ENCODE assay signal across 8 cellular contexts in genomic region chr2:38581193-38582147, GRCh38. TPM values are rescaled to one million over a fixed set of nuclear protein-coding genes. Genes with fewer than 3 reads are reported as not detected.
DNase-seq lines count a peak whose midpoint lies in the region; ATAC-seq, FAIRE-seq and TF ChIP-seq lines count a peak whose summit lies in the region.

No MANE protein-coding gene starts in this region.

- no peak for TF ChIP-seq POLR2A in K562 (conservative IDR thresholded peaks at IDR 0.05)

- POLR2A ChIA-PET in PC-9 (lab: Charles Lee; ENCODE audit: unreplicated experiment) (interaction anchor here (0.6 to 1.1 kb wide), 4 partner anchors 14 to 202 kb away, joined by 3 to 9 read pairs (median 4); partner anchors contain the start of gene SRSF7), K562 (lab: Yijun Ruan, JAX) (interaction anchor here (0.8 to 2.0 kb wide), 19 partner anchors 8 to 170 kb away, joined by 3 to 22 read pairs (median 4); partner anchors contain the start of genes HNRNPLL and SRSF7)

- TF ChIP-seq CTCF in LNCAP (IDR thresholded peaks at IDR 0.05) = peak; percentile 48; the same call in 1 of the 2 replicates
- peak; percentile 90 for TF ChIP-seq CTCF in PC-9 (conservative IDR thresholded peaks at IDR 0.05)
- peak; percentile 52 to 80 (median 66) for TF ChIP-seq CTCF in K562 (IDR thresholded peaks at IDR 0.05 in 2 of 3, conservative IDR thresholded peaks at IDR 0.05 in 1 of 3; ENCODE audit: insufficient read depth in 2 of 3, low read depth in 1 of 3, low read length in 3 of 3)
- TF ChIP-seq CTCF in smooth muscle cell (IDR thresholded peaks at IDR 0.05; ENCODE audit: borderline replicate concordance, insufficient read depth, poor library complexity, severe bottlenecking) = peak; percentile 76

- in situ Hi-C loops in K562 (cut with MboI) = no loop called here

- 53% methylated on average over 9 of the region's 9 CpGs for WGBS in K562 (ENCODE audit: insufficient coverage, low coverage, missing lambda C conversion rate)
- 80% methylated on average over 9 of the region's 9 CpGs for WGBS in smooth muscle cell (ENCODE audit: low lambda C conversion rate)

- H3K4me2 ChIP-seq in PC-9 (no peak overlapping the region), K562 (ENCODE audit: insufficient read depth, low read length) (no peak overlapping the region), smooth muscle cell (no peak overlapping the region)

- H3K4me3 ChIP-seq in PC-9 = no peak overlapping the region
- H3K4me3 ChIP-seq in K562 = no peak overlapping the region
- H3K4me3 ChIP-seq in smooth muscle cell = no peak overlapping the region

- TF ChIP-seq EP300 in K562 (IDR thresholded peaks at IDR 0.05; ENCODE audit: low read length) = no peak; the same call in 1 of the 2 replicates

- peaks cover 11% of the 10 kb centered on the region; the same call in 1 of the 2 replicates for H3F3A ChIP-seq in PC-9 (ENCODE audit: insufficient read depth, low read depth)
- H3F3A ChIP-seq in smooth muscle cell (ENCODE audit: low read depth) = peaks cover 3% of the 10 kb centered on the region

- H3K79me2 ChIP-seq in PC-9 (ENCODE audit: low read depth) = no peaks in the 10 kb centered on the region; the same call in 1 of the 2 replicates
- peaks cover 44% of the 10 kb centered on the region for H3K79me2 ChIP-seq in K562 (ENCODE audit: control insufficient read depth, insufficient read depth, low read length)
- H3K79me2 ChIP-seq in smooth muscle cell (ENCODE audit: low read depth) = peaks cover 74% of the 10 kb centered on the region

- no peaks in the 10 kb centered on the region for H3K9me2 ChIP-seq in PC-9 (ENCODE audit: insufficient read depth)

- intact Hi-C loops in PC-9 (cut with micrococcal nuclease; ENCODE audit: unreplicated experiment) = loop anchor here (1.0 to 5.0 kb wide), 4 partner anchors 145 to 646 kb away; no protein-coding TSS in a partner anchor
- intact Hi-C loops in K562 (cut with micrococcal nuclease) = loop anchor here (1.0 to 2.0 kb wide), 2 partner anchors 141 to 159 kb away; no protein-coding TSS in a partner anchor

- FAIRE-seq in K562 (lab: Jason Lieb, UNC) = peak; percentile 73

- H3K9me1 ChIP-seq in K562 (ENCODE audit: control insufficient read depth, insufficient read depth, low read length) = no peaks in the 10 kb centered on the region

- H3K4me1 ChIP-seq in PC-9 (replicated peaks; ENCODE audit: insufficient read depth) = no peaks in the 10 kb centered on the region
- H3K4me1 ChIP-seq in K562 (replicated peaks in 1 of 2; ENCODE audit: control insufficient read depth in 2 of 2, insufficient read depth in 2 of 2, low read length in 2 of 2) = no peaks in the 10 kb centered on the region
- no peaks in the 10 kb centered on the region for H3K4me1 ChIP-seq in smooth muscle cell (ENCODE audit: low read depth)

- H3K9ac ChIP-seq in K562 (ENCODE audit: insufficient read depth in 1 of 2, low read depth in 2 of 2, low read length in 2 of 2) (no peak overlapping the region), smooth muscle cell (ENCODE audit: low read depth) (no peak overlapping the region)

- H3K36me3 ChIP-seq in PC-9 (ENCODE audit: low read depth) (peaks cover 27% of the 10 kb centered on the region; the same call in 1 of the 2 replicates), K562 (ENCODE audit: control insufficient read depth, insufficient read depth, low read length) (peaks cover 91% of the 10 kb centered on the region), smooth muscle cell (ENCODE audit: low read depth) (peaks cover 9% of the 10 kb centered on the region)

- no peaks in the 10 kb centered on the region for H3K27me3 ChIP-seq in PC-9 (ENCODE audit: insufficient read depth, low read depth)
- H3K27me3 ChIP-seq in K562 (ENCODE audit: control insufficient read depth in 2 of 2, insufficient read depth in 2 of 2, low read length in 2 of 2) = no peaks in the 10 kb centered on the region
- H3K27me3 ChIP-seq in smooth muscle cell (ENCODE audit: low read depth) = no peaks in the 10 kb centered on the region

- peak; percentile 79 to 83 for TF ChIP-seq RAD21 in K562 (CRISPR knock-in tag; conservative IDR thresholded peaks at IDR 0.05 in 1 of 2, IDR thresholded peaks at IDR 0.05 in 1 of 2)

- ATAC-seq in K562 (peak; percentile 84), GM19452 (IDR thresholded peaks at IDR 0.05; ENCODE audit: unreplicated experiment) (no peak)

- H3K27ac ChIP-seq in PC-9 (no peak overlapping the region), K562 (ENCODE audit: extremely low read depth, low read depth, low read length) (no peak overlapping the region), smooth muscle cell (ENCODE audit: low read depth) (no peak overlapping the region)

- H4K20me1 ChIP-seq in PC-9 (ENCODE audit: insufficient read depth) (peaks cover 5% of the 10 kb centered on the region; the same call in 1 of the 2 replicates), K562 (replicated peaks; ENCODE audit: control insufficient read depth, insufficient read depth, low read length) (no peaks in the 10 kb centered on the region), smooth muscle cell (ENCODE audit: low read depth) (peaks cover 87% of the 10 kb centered on the region)

- CTCF ChIA-PET in PC-9 (lab: Charles Lee) = interaction anchor here (0.6 to 1.2 kb wide), 9 partner anchors 19 to 266 kb away, joined by 3 to 5 read pairs (median 3); partner anchors contain the start of gene GALM
- CTCF ChIA-PET in K562 (lab: Yijun Ruan, JAX; ENCODE audit: low intra/inter-chr PET ratio) = interaction anchor here (0.6 to 1.8 kb wide), 5 partner anchors 45 to 160 kb away, joined by 3 to 17 read pairs (median 8); no protein-coding TSS in a partner anchor

- H3K9me3 ChIP-seq in PC-9 (ENCODE audit: insufficient read depth, low read depth) (no peaks in the 10 kb centered on the region), K562 (replicated peaks; ENCODE audit: control insufficient read depth, insufficient read depth, low read depth, low read length) (no peaks in the 10 kb centered on the region), smooth muscle cell (replicated peaks; ENCODE audit: low read depth) (no peaks in the 10 kb centered on the region)

- H2AFZ ChIP-seq in PC-9 (no peak overlapping the region), K562 (ENCODE audit: low read depth, low read length) (no peak overlapping the region), smooth muscle cell (ENCODE audit: low read depth) (no peak overlapping the region)

- peak; percentile 47 for DNase-seq in stimulated activated CD4-positive, alpha-beta T cell treated with anti-CD3 and anti-CD28 coated beads, Interleukin-15, amount 100 ng/mL, for 24 hours
- DNase-seq in stimulated activated CD4-positive, alpha-beta T cell treated with anti-CD3 and anti-CD28 coated beads, Interleukin-12 subunit alpha, Interleukin-12 subunit beta, amount 100 ng/mL, for 4 hours = no peak
- DNase-seq in PC-9 (peak in 1 of 2 experiments; percentile 56), K562 (ENCODE audit: extremely low read depth in 1 of 4, low spot score in 3 of 4) (peak; percentile 24 to 82 (median 38)), iPS DF 4.7 (ENCODE audit: extremely low read depth, low spot score) (peak; percentile 56), smooth muscle cell (lab: John Stamatoyannopoulos, UW; ENCODE audit: unreplicated experiment) (no peak)

- no TSS peak for BruUV-seq in PC-9 (replicated peaks; lab: Mats Ljungman, UMichigan)
- BruUV-seq in K562 (replicated peaks; lab: Mats Ljungman, UMichigan) = TSS peak; percentile 2

RNA-seq across cellular contexts. Expression of gene HNRNPLL, which starts 21.3 kb away (rescaled TPM):
- total RNA-seq in PC-9 (2021) (38.1 and 39.5 TPM in 2 replicates), K562 (2014; rRNA removed) (67.5 and 73.0 TPM in 2 replicates), K562 (2014; rRNA removed; fragmentation: Illumina TruSeq; extraction: Trizol) (86.9 and 102 TPM in 2 replicates), K562 (2015; rRNA removed; fragmentation: Illumina TruSeq; extraction: Trizol) (57.1 and 57.8 TPM in 2 replicates), K562 (2021) (85.4 and 94.0 TPM in 2 replicates), smooth muscle cell (37.4 and 57.1 TPM in 2 replicates)
- total RNA-seq in K562 (2011; cell fraction: chromatin; rRNA removed; ENCODE audit: low replicate concordance) = 95.1 and 247 TPM in 2 replicates
- 40.4 and 52.4 TPM in 2 replicates for total RNA-seq in K562 (2011; cell fraction: nucleolus; rRNA removed)
- total RNA-seq in K562 (2011; cell fraction: nucleoplasm; rRNA removed) = 85.7 and 116 TPM in 2 replicates
- polyA plus RNA-seq in K562 (2011; rRNA removed) (99.7 and 135 TPM in 2 replicates), K562 (2014; fragmentation: Illumina TruSeq; extraction: Trizol) (46.8 and 49.3 TPM in 2 replicates), K562 (2014; fragmentation: Nextera tagmentation; extraction: Ambion mirVana) (10 to 100 TPM; 19.8 to 24.7 TPM), K562 (2014; rRNA removed) (45.2 and 55.8 TPM in 2 replicates), smooth muscle cell (40.2 and 42.8 TPM in 2 replicates)
- 21.9 and 34.3 TPM in 2 replicates for polyA plus RNA-seq in K562 (2011; cell fraction: cytosol; rRNA removed)
- polyA plus RNA-seq in K562 (2011; cell fraction: nucleus; rRNA removed) = 60.8 and 87.5 TPM in 2 replicates
- 41.1 and 47.5 TPM in 2 replicates for polyA plus RNA-seq in K562 (2012)
- polyA minus RNA-seq in K562 (2011; rRNA and poly(A)+ RNA removed) = 160 and 182 TPM in 2 replicates
- 50.5 and 52.8 TPM in 2 replicates for polyA minus RNA-seq in K562 (2011; cell fraction: cytosol; rRNA and poly(A)+ RNA removed)
- polyA minus RNA-seq in K562 (2011; cell fraction: nucleus; rRNA and poly(A)+ RNA removed) = 79.6 and 164 TPM in 2 replicates

Comparison
In these comparisons a context has a peak if more than half of its experiments do, and no peak if none do; other contexts are left out.
1. DNase-seq: peak in stimulated activated CD4-positive, alpha-beta T cell treated with anti-CD3 and anti-CD28 coated beads, Interleukin-15, amount 100 ng/mL, for 24 hours (single experiment), K562 (4 of 4) and iPS DF 4.7 (single experiment); none in stimulated activated CD4-positive, alpha-beta T cell treated with anti-CD3 and anti-CD28 coated beads, Interleukin-12 subunit alpha, Interleukin-12 subunit beta, amount 100 ng/mL, for 4 hours (single experiment) and smooth muscle cell (single experiment).
2. Peak in every context shown above with its lines, with median percentiles within 50 percentile points of each other: CTCF ChIP-seq.